ENCODE assay signal across 10 cellular contexts in the genomic region with DNA sequence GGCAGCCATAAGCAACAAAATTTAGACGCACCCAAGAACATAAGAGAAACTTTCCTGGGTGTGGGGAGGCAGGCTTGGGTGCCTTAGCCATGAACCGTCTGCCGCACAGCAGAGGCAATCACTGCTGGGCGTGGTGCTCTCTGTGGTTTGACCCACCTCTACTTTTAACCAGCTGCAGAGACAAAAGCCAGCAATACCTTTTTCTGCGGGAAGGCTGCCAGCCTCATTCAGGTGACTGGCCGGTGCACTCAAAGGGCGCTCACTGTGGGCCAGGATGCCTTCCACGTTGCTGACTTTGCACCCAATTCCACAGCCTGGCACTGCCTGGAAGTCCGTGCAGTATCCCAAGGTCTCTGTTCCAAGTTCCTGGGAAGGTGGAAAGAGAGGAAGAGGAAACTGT.
A peak's percentile ranks its signal among the peaks of the same experiment; 100 is the strongest.
DNase-seq lines count a peak whose midpoint lies in the region; ATAC-seq and FAIRE-seq lines count a peak whose summit lies in the region.
"Had no signal": no experiment of that assay in that cellular context is flagged by ENCODE, and none has a peak within 500 bp of the region (broad histone marks: within the 10 kb centered on the region; RNA-seq: fewer than 3 reads in every experiment).

No MANE protein-coding gene starts in this region.

- intact Hi-C loops in left colon (cut with DNase I, micrococcal nuclease) = no loop called here

- peaks cover 38% of the 10 kb centered on the region for H3K27me3 Mint-ChIP-seq in T-helper 2 cell treated with Interferon-gamma antibody and Interleukin-4, amounts not matched to agents 5 μg/mL and 100 μg/mL, for 36 hours (ENCODE audit: low read depth)

- H3K4me3 Mint-ChIP-seq in T-helper 2 cell treated with Interferon-gamma antibody and Interleukin-4, amounts not matched to agents 5 μg/mL and 100 μg/mL, for 36 hours = peak overlapping the region; percentile 77

- peak; percentile 42 for ATAC-seq in HG03025 (IDR thresholded peaks at IDR 0.05; ENCODE audit: low FRiP score, unreplicated experiment)
- ATAC-seq in left colon = peak; percentile 89
- no peak for ATAC-seq in HG02678 (IDR thresholded peaks at IDR 0.05; ENCODE audit: unreplicated experiment)

- H3K9me3 Mint-ChIP-seq in T-helper 2 cell treated with Interferon-gamma antibody and Interleukin-4, amounts not matched to agents 5 μg/mL and 100 μg/mL, for 36 hours = no peaks in the 10 kb centered on the region

- peaks cover 38% of the 10 kb centered on the region for H3K4me1 Mint-ChIP-seq in T-helper 2 cell treated with Interferon-gamma antibody and Interleukin-4, amounts not matched to agents 5 μg/mL and 100 μg/mL, for 36 hours (ENCODE audit: low read depth)

- DNase-seq in NCI-H748 (lab: John Stamatoyannopoulos, UW; ENCODE audit: unreplicated experiment) (peak; percentile 73), NCI-H748 treated with DMSO at 0.1 percent for 48 hours (lab: John Stamatoyannopoulos, UW) (no peak), left colon (peak; percentile 91 to 92), urothelium cell line (ENCODE audit: low spot score) (no peak), GM03348 (ENCODE audit: low spot score) (no peak)
- DNase-seq in T-helper 2 cell treated with Interferon-gamma antibody and Interleukin-4, amounts not matched to agents 5 μg/mL and 100 μg/mL, for 36 hours (ENCODE audit: low spot score) = no peak
- DNase-seq: ACHN, GM23248 had no signal

- peak overlapping the region; percentile 12 for H3K27ac Mint-ChIP-seq in T-helper 2 cell treated with Interferon-gamma antibody and Interleukin-4, amounts not matched to agents 5 μg/mL and 100 μg/mL, for 36 hours

- no peaks in the 10 kb centered on the region for H3K36me3 Mint-ChIP-seq in T-helper 2 cell treated with Interferon-gamma antibody and Interleukin-4, amounts not matched to agents 5 μg/mL and 100 μg/mL, for 36 hours (ENCODE audit: low read depth)

- FAIRE-seq in urothelium cell line (lab: Jason Lieb, UNC) = no peak

Comparison
In these comparisons a context has a peak if more than half of its experiments do, and no peak if none do; other contexts are left out.
1. DNase-seq: peak in NCI-H748 (single experiment) and left colon (2 of 2); none in NCI-H748 treated with DMSO at 0.1 percent for 48 hours (single experiment), T-helper 2 cell treated with Interferon-gamma antibody and Interleukin-4, amounts not matched to agents 5 μg/mL and 100 μg/mL, for 36 hours (single experiment), urothelium cell line (single experiment) and GM03348 (single experiment).